In the genomic region with DNA sequence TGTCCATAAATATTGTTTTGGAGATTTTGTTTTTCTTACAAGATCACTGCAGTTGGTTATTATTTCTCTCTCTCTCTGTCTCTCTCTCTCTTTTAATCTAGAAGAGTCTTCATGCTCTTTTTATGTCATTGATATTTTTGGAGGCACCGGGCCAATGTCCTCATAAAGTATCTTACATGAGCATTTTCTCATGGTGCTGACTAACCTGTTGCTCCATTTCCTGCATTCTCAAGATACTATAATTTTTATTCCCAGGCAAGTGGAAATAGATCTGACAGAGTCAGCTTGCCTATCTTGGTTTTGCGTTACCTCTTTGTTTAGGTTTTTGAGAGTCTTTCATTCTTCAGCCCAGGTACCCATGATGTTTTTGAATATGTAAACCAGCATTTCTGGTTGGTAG, we compare ENCODE assay signal across 29 cellular contexts.
"Had no signal": no experiment of that assay in that cellular context is flagged by ENCODE, and none has a peak within 500 bp of the region (broad histone marks: within the 10 kb centered on the region; RNA-seq: fewer than 3 reads in every experiment).

No MANE protein-coding gene starts in this region.

- DNase-seq: activated B cell treated with CpG ODN at 0.5 μM for 24 hours; activated CD4-positive, alpha-beta memory T cell treated with anti-CD3 and anti-CD28 coated beads for 36 hours; activated CD4-positive, alpha-beta T cell treated with anti-CD3 and anti-CD28 coated beads for 4 hours; activated CD4-positive, alpha-beta T cell treated with anti-CD3 and anti-CD28 coated beads, Interleukin-2, amount 10 ng/mL, durations not matched to agents 24 days and 14 days; activated CD4-positive, alpha-beta T cell treated with anti-CD3 and anti-CD28 coated beads, Interleukin-2, amount 50 U/mL, for 1 hour; activated CD4-positive, alpha-beta T cell treated with anti-CD3 and anti-CD28 coated beads, Interleukin-2, amount 50 U/mL, for 4 hours; activated CD4-positive, CD25-positive, alpha-beta regulatory T cell treated with anti-CD3 and anti-CD28 coated beads, Interleukin-2, amount 50 U/mL, for 72 hours; activated CD8-positive, alpha-beta memory T cell treated with anti-CD3 and anti-CD28 coated beads, Interleukin-2, amount 50 U/mL, for 4 hours; activated CD8-positive, alpha-beta T cell treated with anti-CD3 and anti-CD28 coated beads for 36 hours; activated effector memory CD4-positive, alpha-beta T cell treated with anti-CD3 and anti-CD28 coated beads, Interleukin-2, amount 50 U/mL, for 16 hours; activated naive CD4-positive, alpha-beta T cell treated with anti-CD3 and anti-CD28 coated beads, Interleukin-2, amount 10 ng/mL, durations not matched to agents 7 days and 5 days; activated naive CD4-positive, alpha-beta T cell treated with Interleukin-2 at 50 U/mL for 16 hours; activated naive CD8-positive, alpha-beta T cell treated with anti-CD3 and anti-CD28 coated beads, Interleukin-2, amount 10 ng/mL, durations not matched to agents 7 days and 5 days; activated naive CD8-positive, alpha-beta T cell treated with anti-CD3 and anti-CD28 coated beads, Interleukin-2, amount 50 U/mL, for 24 hours; activated T-cell treated with anti-CD3 and anti-CD28 coated beads for 4 hours; activated T-cell treated with anti-CD3 and anti-CD28 coated beads, Interleukin-2, amount 50 U/mL, for 1 hour; activated T-cell treated with anti-CD3 and anti-CD28 coated beads, Interleukin-2, amount 50 U/mL, for 4 hours; activated T-cell treated with anti-CD3 and anti-CD28 coated beads, Interleukin-2, amount 50 U/mL, for 72 hours; amygdala; aorta; body of pancreas; brain microvascular endothelial cell; central memory CD4-positive, alpha-beta T cell; T-helper 1 cell; T-helper 2 cell; T-helper 9 cell had no signal

- H3K4me3 ChIP-seq: body of pancreas, breast epithelium had no signal

- H3K36me3 ChIP-seq: brain microvascular endothelial cell, breast epithelium had no signal

- ATAC-seq: activated CD8-positive, alpha-beta T cell treated with anti-CD3 and anti-CD28 coated beads for 36 hours; activated naive CD8-positive, alpha-beta T cell treated with anti-CD3 and anti-CD28 coated beads, Interleukin-2, amount 50 U/mL, for 24 hours; activated T-cell treated with anti-CD3 and anti-CD28 coated beads, Interleukin-2, amount 50 U/mL, for 4 hours; activated T-cell treated with anti-CD3 and anti-CD28 coated beads, Interleukin-2, amount 50 U/mL, for 72 hours; activated T-helper 17 cell treated with anti-CD3 and anti-CD28 coated beads, Interleukin-2, amount 50 U/mL, for 72 hours; body of pancreas had no signal

- H3K27me3 ChIP-seq: body of pancreas, brain microvascular endothelial cell, breast epithelium had no signal

- H3K9me3 ChIP-seq: body of pancreas, breast epithelium had no signal

- H3K4me1 ChIP-seq: body of pancreas, breast epithelium had no signal

- H3K27ac ChIP-seq: body of pancreas, brain microvascular endothelial cell, breast epithelium, VCaP had no signal
